In genomic region chr5:78647411-78647818, GRCh38 we compare ENCODE assay signal across 8 cellular contexts. TPM values are rescaled to one million over a fixed set of nuclear protein-coding genes. Genes with fewer than 3 reads are reported as not detected.
A peak's percentile ranks its signal among the peaks of the same experiment; 100 is the strongest.
DNase-seq lines count a peak whose midpoint lies in the region; ATAC-seq and TF ChIP-seq lines count a peak whose summit lies in the region.
"Had no signal": no experiment of that assay in that cellular context is flagged by ENCODE, and none has a peak within 500 bp of the region (broad histone marks: within the 10 kb centered on the region; RNA-seq: fewer than 3 reads in every experiment).

No MANE protein-coding gene starts in this region.

- H3K9me3 Mint-ChIP-seq in stimulated activated naive CD8-positive, alpha-beta T cell treated with anti-CD3 and anti-CD28 coated beads, Interleukin-15, Interleukin-2, amounts not matched to agents 100 ng/mL and 50 ng/mL, for 24 hours, result no peaks in the 10 kb centered on the region
- H3K9me3 Mint-ChIP-seq: activated naive CD4-positive, alpha-beta T cell treated with anti-CD3 and anti-CD28 coated beads, Interleukin-2, amount 50 U/mL, for 72 hours had no signal

- TF ChIP-seq CTCF in GM06990 (IDR thresholded peaks at IDR 0.05; ENCODE audit: insufficient read depth, low read length, poor library complexity, severe bottlenecking) (no peak), ascending aorta (IDR thresholded peaks at IDR 0.05) (no peak), kidney epithelial cell (IDR thresholded peaks at IDR 0.05; ENCODE audit: insufficient read depth, low read length, poor library complexity, severe bottlenecking) (no peak)

- peaks cover 52% of the 10 kb centered on the region for H3K27me3 Mint-ChIP-seq in stimulated activated naive CD8-positive, alpha-beta T cell treated with anti-CD3 and anti-CD28 coated beads, Interleukin-15, Interleukin-2, amounts not matched to agents 100 ng/mL and 50 ng/mL, for 24 hours

- no peaks in the 10 kb centered on the region for H3K27me3 ChIP-seq in GM06990 (replicated peaks; ENCODE audit: control insufficient read depth, insufficient read depth, low read length)
- no peaks in the 10 kb centered on the region for H3K27me3 ChIP-seq in ascending aorta
- H3K27me3 ChIP-seq in kidney epithelial cell (ENCODE audit: control insufficient read depth, insufficient read depth, low read length), result no peaks in the 10 kb centered on the region

- intact Hi-C loops in ascending aorta (cut with DNase I), result loop anchor here (5.0 to 10.0 kb wide), 4 partner anchors 120 to 353 kb away; partner anchors contain the start of genes AP3B1 and ARSB

- H3K9me3 ChIP-seq in ascending aorta, result no peaks in the 10 kb centered on the region

- H3K4me3 ChIP-seq in GM06990 (replicated peaks; ENCODE audit: low read depth, low read length) (peak overlapping the region; percentile 82), ascending aorta (peak overlapping the region; percentile 76 to 94), kidney epithelial cell (ENCODE audit: low read depth, low read length) (peak overlapping the region; percentile 87)

- H3K27ac Mint-ChIP-seq in stimulated activated naive CD8-positive, alpha-beta T cell treated with anti-CD3 and anti-CD28 coated beads, Interleukin-15, Interleukin-2, amounts not matched to agents 100 ng/mL and 50 ng/mL, for 24 hours, result peak overlapping the region; percentile 60
- H3K27ac Mint-ChIP-seq: activated naive CD4-positive, alpha-beta T cell treated with anti-CD3 and anti-CD28 coated beads, Interleukin-2, amount 50 U/mL, for 72 hours had no signal

- no peaks in the 10 kb centered on the region for H3K36me3 Mint-ChIP-seq in stimulated activated naive CD8-positive, alpha-beta T cell treated with anti-CD3 and anti-CD28 coated beads, Interleukin-15, Interleukin-2, amounts not matched to agents 100 ng/mL and 50 ng/mL, for 24 hours (ENCODE audit: low read depth)

- no peak for ATAC-seq in GM18858 (IDR thresholded peaks at IDR 0.05; ENCODE audit: unreplicated experiment)

- peaks cover 18% of the 10 kb centered on the region for H3K4me1 Mint-ChIP-seq in stimulated activated naive CD8-positive, alpha-beta T cell treated with anti-CD3 and anti-CD28 coated beads, Interleukin-15, Interleukin-2, amounts not matched to agents 100 ng/mL and 50 ng/mL, for 24 hours (ENCODE audit: low read depth)

- peaks cover 0 to 28% of the 10 kb centered on the region in 2 donors for H3K4me1 ChIP-seq in ascending aorta

- H3K36me3 ChIP-seq in GM06990 (ENCODE audit: control insufficient read depth, insufficient read depth, low read length), result no peaks in the 10 kb centered on the region
- no peaks in the 10 kb centered on the region for H3K36me3 ChIP-seq in ascending aorta
- no peaks in the 10 kb centered on the region for H3K36me3 ChIP-seq in kidney epithelial cell (ENCODE audit: control insufficient read depth, insufficient read depth, low read length)

- peak; percentile 39 for DNase-seq in GM06990 (ENCODE audit: extremely low read depth, insufficient read length)
- DNase-seq in LoVo (ENCODE audit: low spot score), result peak; percentile 22
- peak in 1 of 2 donors; percentile 68 for DNase-seq in ascending aorta (ENCODE audit: low spot score in 2 of 2)
- DNase-seq in kidney epithelial cell (ENCODE audit: low read depth), result no peak
- DNase-seq in DMS114 treated with DMSO at 0.1 percent for 48 hours (lab: John Stamatoyannopoulos, UW; ENCODE audit: unreplicated experiment), result no peak

- H3K27ac ChIP-seq in ascending aorta, result peak overlapping the region; percentile 98 to 99

- H3K4me3 Mint-ChIP-seq in stimulated activated naive CD8-positive, alpha-beta T cell treated with anti-CD3 and anti-CD28 coated beads, Interleukin-15, Interleukin-2, amounts not matched to agents 100 ng/mL and 50 ng/mL, for 24 hours, result peak overlapping the region; percentile 76

RNA-seq across cellular contexts. Expression of gene LHFPL2, which starts 1.2 kb away (rescaled TPM):
- total RNA-seq in ascending aorta (9.7 TPM), kidney epithelial cell (33.1 and 39.0 TPM in 2 replicates)

Comparison
In these comparisons a context has a peak if more than half of its experiments do, and no peak if none do; other contexts are left out.
1. DNase-seq: peak in GM06990 (single experiment) and LoVo (single experiment); none in kidney epithelial cell (single experiment) and DMS114 treated with DMSO at 0.1 percent for 48 hours (single experiment).
2. Peak in every context shown above with its lines, with median percentiles within 50 percentile points of each other: H3K4me3 ChIP-seq.